9 cellular contexts compared by ENCODE assay signal in the genomic region with DNA sequence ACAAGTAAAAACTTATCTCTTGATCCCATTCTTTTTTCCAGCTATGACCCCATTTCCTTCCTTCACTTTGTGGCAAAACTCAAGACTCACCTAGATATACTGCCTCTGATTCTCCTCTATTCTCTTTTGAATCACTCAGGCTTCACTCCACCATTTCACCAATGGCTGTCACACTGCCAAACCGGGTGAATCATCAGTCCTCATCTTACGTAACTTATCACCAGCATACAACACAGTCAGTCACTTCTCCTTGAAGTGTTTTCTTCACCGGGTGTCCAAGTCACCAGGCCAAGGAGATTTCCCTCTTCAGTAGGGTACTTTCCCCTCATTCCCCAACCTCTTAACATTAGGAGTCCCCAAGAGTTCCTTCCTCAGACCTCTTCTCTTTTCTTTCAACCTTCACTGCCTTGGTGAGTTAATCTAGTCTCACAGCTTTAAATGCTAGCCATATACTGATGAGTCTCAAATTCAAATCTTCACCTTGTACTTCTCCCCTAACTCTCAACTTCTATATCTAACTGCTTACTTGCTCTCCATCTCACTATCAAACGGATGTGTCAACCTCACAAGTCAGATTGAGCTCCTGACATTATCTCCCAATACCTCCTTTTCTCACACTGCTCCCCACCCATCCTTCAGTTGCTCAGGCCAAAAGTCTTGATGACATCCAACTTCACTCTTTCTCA. TPM values are rescaled to one million over a fixed set of nuclear protein-coding genes. Genes with fewer than 3 reads are reported as not detected.
DNase-seq lines count a peak whose midpoint lies in the region; ATAC-seq and TF ChIP-seq lines count a peak whose summit lies in the region.
"Had no signal": no experiment of that assay in that cellular context is flagged by ENCODE, and none has a peak within 500 bp of the region (broad histone marks: within the 10 kb centered on the region; RNA-seq: fewer than 3 reads in every experiment).

No MANE protein-coding gene starts in this region.

- intact Hi-C loops in spleen (cut with DNase I; ENCODE audit: low total_unique reads), result loop anchor here (5.0 to 10.0 kb wide), 2 partner anchors 278 to 350 kb away; no protein-coding TSS in a partner anchor

- no peaks in the 10 kb centered on the region for H3K27me3 ChIP-seq in spleen (replicated peaks in 1 of 7)

- no peak for ATAC-seq in GM18909 (IDR thresholded peaks at IDR 0.05; ENCODE audit: poor library complexity, unreplicated experiment)

- peaks cover 7 to 49% (median 22%) of the 10 kb centered on the region in 6 donors for H3K4me1 ChIP-seq in spleen

- H3K36me3 ChIP-seq in spleen, result peaks cover 0 to 74% (median 32%) of the 10 kb centered on the region in 6 donors

- no peak for TF ChIP-seq CTCF in spleen (IDR thresholded peaks at IDR 0.05 in 8 of 11, conservative IDR thresholded peaks at IDR 0.05 in 3 of 11)

- 25 to 43% (median 36%) methylated on average over 4 of the region's 4 CpGs for WGBS in spleen, 5 donors

- DNase-seq in GM03348 (ENCODE audit: low spot score) (peak; percentile 87), glomerular endothelial cell (ENCODE audit: extremely low read depth, low read depth, low spot score) (peak; percentile 85), spleen (no peak), RPMI8226 (no peak), NCI-H69 (lab: John Stamatoyannopoulos, UW) (no peak), DMS 273 (lab: John Stamatoyannopoulos, UW; ENCODE audit: unreplicated experiment) (no peak)
- DNase-seq in activated T-cell treated with anti-CD3 and anti-CD28 coated beads, Interleukin-2, amount 50 U/mL, for 48 hours, result peak; percentile 38 to 45
- DNase-seq: activated naive CD8-positive, alpha-beta T cell treated with anti-CD3 and anti-CD28 coated beads, Interleukin-2, amount 10 ng/mL, durations not matched to agents 7 days and 5 days had no signal

- no peak overlapping the region for H3K4me3 ChIP-seq in spleen

- no peaks in the 10 kb centered on the region for H3K9me3 ChIP-seq in spleen

- peak overlapping the region in 5 of 8 donors; percentile 18 to 65 (median 41) for H3K27ac ChIP-seq in spleen

- TF ChIP-seq POLR2A in spleen (IDR thresholded peaks at IDR 0.05), result no peak

RNA-seq across cellular contexts. Expression of a gene that starts 6.0 kb away (rescaled TPM):
- 6.0 and 6.8 TPM in 2 replicates for total RNA-seq in glomerular endothelial cell
- 10 to 100 TPM in 3 of 7 donors, 1 to 10 TPM in 4; 5.6 to 16.0 (median 9.2) TPM for total RNA-seq in spleen
- 1 to 10 TPM; 3.7 to 6.7 (median 5.8) TPM for polyA plus RNA-seq in spleen

Comparison
In these comparisons a context has a peak if more than half of its experiments do, and no peak if none do; other contexts are left out.
1. DNase-seq: peak in GM03348 (single experiment), activated T-cell treated with anti-CD3 and anti-CD28 coated beads, Interleukin-2, amount 50 U/mL, for 48 hours (2 of 2) and glomerular endothelial cell (single experiment); none in spleen (single experiment), RPMI8226 (single experiment), NCI-H69 (single experiment) and DMS 273 (single experiment).